Comparison of ENCODE assay signal across 1 cellular context in the genomic region with DNA sequence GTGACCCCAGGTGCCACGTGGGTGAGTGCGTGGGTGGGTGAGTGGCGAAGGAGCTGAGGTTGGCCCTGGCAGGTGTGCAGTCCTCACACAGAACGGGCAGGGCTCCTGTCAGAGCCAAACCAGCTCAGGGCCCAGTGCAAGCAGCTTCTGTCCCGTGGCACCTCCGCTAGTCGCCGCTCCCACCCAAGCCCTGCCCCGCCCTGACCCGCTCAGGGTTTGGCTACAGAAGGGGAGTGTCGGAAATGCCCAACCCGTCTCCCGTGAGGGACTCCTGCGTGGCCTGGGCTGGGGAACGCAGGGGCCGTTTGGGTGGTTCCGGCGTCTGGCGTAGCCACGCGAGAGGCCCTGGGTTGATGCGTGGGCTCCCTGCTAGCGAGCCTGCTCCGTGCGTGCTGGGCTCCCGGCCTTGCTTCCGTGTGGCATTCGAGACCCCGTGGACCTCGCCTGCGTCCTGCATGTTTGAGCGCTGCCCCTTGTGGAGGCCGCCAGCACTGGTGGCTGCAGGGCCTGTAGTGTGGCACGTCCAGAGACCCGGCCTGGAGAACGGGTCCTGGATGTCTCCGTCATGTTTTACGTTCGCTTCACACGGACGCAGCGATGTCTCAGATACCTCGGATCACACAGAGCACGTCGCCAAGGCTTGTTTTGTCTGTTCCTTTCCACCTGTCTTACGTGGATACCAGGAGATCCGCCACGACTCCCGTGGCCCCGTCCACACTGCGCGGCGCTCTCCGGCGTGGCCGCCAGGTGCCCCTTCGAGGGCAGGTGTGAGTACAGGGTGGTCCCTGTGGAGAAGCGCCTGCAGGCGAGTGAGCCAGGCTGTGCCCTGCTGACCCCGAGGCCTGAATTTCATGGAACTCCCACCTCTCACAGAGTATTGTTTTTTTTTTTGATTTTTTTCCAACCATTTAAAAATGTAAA.
TF ChIP-seq lines count a peak whose summit lies in the region.

No MANE protein-coding gene starts in this region.

TF ChIP-seq in A549, 52 proteins besides CTCF, POLR2A, EP300 and RAD21:
- TF ChIP-seq NFE2L2 (conservative IDR thresholded peaks at IDR 0.05; ENCODE audit: low read length): no peak
- TF ChIP-seq MAFK (IDR thresholded peaks at IDR 0.05; ENCODE audit: partially characterized antibody): no peak
- no peak for TF ChIP-seq GATA3 (IDR thresholded peaks at IDR 0.05; ENCODE audit: borderline replicate concordance)
- no peak for TF ChIP-seq JUN (IDR thresholded peaks at IDR 0.05)
- TF ChIP-seq ZNF302 (CRISPR knock-in tag; IDR thresholded peaks at IDR 0.05): no peak
- TF ChIP-seq, protein P1, sequence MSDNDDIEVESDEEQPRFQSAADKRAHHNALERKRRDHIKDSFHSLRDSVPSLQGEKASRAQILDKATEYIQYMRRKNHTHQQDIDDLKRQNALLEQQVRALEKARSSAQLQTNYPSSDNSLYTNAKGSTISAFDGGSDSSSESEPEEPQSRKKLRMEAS (IDR thresholded peaks at IDR 0.05): no peak
- TF ChIP-seq, protein P2, sequence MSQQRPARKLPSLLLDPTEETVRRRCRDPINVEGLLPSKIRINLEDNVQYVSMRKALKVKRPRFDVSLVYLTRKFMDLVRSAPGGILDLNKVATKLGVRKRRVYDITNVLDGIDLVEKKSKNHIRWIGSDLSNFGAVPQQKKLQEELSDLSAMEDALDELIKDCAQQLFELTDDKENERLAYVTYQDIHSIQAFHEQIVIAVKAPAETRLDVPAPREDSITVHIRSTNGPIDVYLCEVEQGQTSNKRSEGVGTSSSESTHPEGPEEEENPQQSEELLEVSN (IDR thresholded peaks at IDR 0.05; ENCODE audit: borderline replicate concordance, low read depth): no peak
- no peak for TF ChIP-seq CHD2 (IDR thresholded peaks at IDR 0.05; ENCODE audit: low read length, partially characterized antibody)
- TF ChIP-seq, protein P3, sequence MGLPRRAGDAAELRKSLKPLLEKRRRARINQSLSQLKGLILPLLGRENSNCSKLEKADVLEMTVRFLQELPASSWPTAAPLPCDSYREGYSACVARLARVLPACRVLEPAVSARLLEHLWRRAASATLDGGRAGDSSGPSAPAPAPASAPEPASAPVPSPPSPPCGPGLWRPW (IDR thresholded peaks at IDR 0.05): no peak
- TF ChIP-seq HDAC2 (IDR thresholded peaks at IDR 0.05): no peak
- TF ChIP-seq HOXA7 (CRISPR knock-in tag; IDR thresholded peaks at IDR 0.05): no peak
